In genomic region chr1:207883660-207884245, GRCh38 we compare ENCODE assay signal across 9 cellular contexts. TPM values are rescaled to one million over a fixed set of nuclear protein-coding genes. Genes with fewer than 3 reads are reported as not detected.
DNase-seq lines count a peak whose midpoint lies in the region; ATAC-seq, FAIRE-seq and TF ChIP-seq lines count a peak whose summit lies in the region.
"Had no signal": no experiment of that assay in that cellular context is flagged by ENCODE, and none has a peak within 500 bp of the region (broad histone marks: within the 10 kb centered on the region; RNA-seq: fewer than 3 reads in every experiment).

No MANE protein-coding gene starts in this region.

- peak overlapping the region; percentile 71 for H3K4me3 Mint-ChIP-seq in activated CD8-positive, alpha-beta memory T cell treated with anti-CD3 and anti-CD28 coated beads, Interleukin-2, amount 10 ng/mL, durations not matched to agents 7 days and 5 days
- H3K4me3 Mint-ChIP-seq in IgD-negative memory B cell: peak overlapping the region; percentile 34 to 92 (median 86)
- peak overlapping the region; percentile 80 for H3K4me3 Mint-ChIP-seq in activated naive CD8-positive, alpha-beta T cell treated with anti-CD3 and anti-CD28 coated beads, Interleukin-2, amount 50 U/mL, for 24 hours
- peak overlapping the region; percentile 78 to 87 for H3K4me3 Mint-ChIP-seq in stimulated activated naive B cell treated with anti-CD40 and anti-IgM and Interleukin-4, amounts not matched to agents 10 μg/mL and 1 μg/mL and 100 μg/mL, for 72 hours

- no peak for DNase-seq in activated CD8-positive, alpha-beta memory T cell treated with anti-CD3 and anti-CD28 coated beads, Interleukin-2, amount 10 ng/mL, durations not matched to agents 7 days and 5 days
- DNase-seq in activated CD8-positive, alpha-beta memory T cell treated with anti-CD3 and anti-CD28 coated beads, Interleukin-2, amount 50 U/mL, for 4 hours: no peak
- no peak for DNase-seq in activated naive CD8-positive, alpha-beta T cell treated with anti-CD3 and anti-CD28 coated beads, Interleukin-2, amount 50 U/mL, for 24 hours
- no peak for DNase-seq in stimulated activated naive B cell treated with anti-CD40 and anti-IgM and Interleukin-4, amounts not matched to agents 10 μg/mL and 1 μg/mL and 100 μg/mL, for 72 hours
- DNase-seq in epidermal melanocyte (ENCODE audit: insufficient read length, low spot score) (no peak), GM13977 (ENCODE audit: low spot score) (no peak), GM19239 (ENCODE audit: insufficient read length, low spot score) (no peak)

- peak; percentile 18 for ATAC-seq in activated CD8-positive, alpha-beta memory T cell treated with anti-CD3 and anti-CD28 coated beads, Interleukin-2, amount 10 ng/mL, durations not matched to agents 7 days and 5 days
- ATAC-seq in activated naive CD8-positive, alpha-beta T cell treated with anti-CD3 and anti-CD28 coated beads, Interleukin-2, amount 50 U/mL, for 24 hours: no peak
- ATAC-seq in stimulated activated naive B cell treated with anti-CD40 and anti-IgM and Interleukin-4, amounts not matched to agents 10 μg/mL and 1 μg/mL and 100 μg/mL, for 72 hours (replicated peaks): no peak

- peak overlapping the region; percentile 97 for H3K27ac Mint-ChIP-seq in activated CD8-positive, alpha-beta memory T cell treated with anti-CD3 and anti-CD28 coated beads, Interleukin-2, amount 10 ng/mL, durations not matched to agents 7 days and 5 days
- peak overlapping the region in 2 of 3 donors; percentile 90 for H3K27ac Mint-ChIP-seq in IgD-negative memory B cell
- H3K27ac Mint-ChIP-seq in activated naive CD8-positive, alpha-beta T cell treated with anti-CD3 and anti-CD28 coated beads, Interleukin-2, amount 50 U/mL, for 24 hours: peak overlapping the region; percentile 85
- peak overlapping the region; percentile 20 for H3K27ac Mint-ChIP-seq in stimulated activated naive B cell treated with anti-CD40 and anti-IgM and Interleukin-4, amounts not matched to agents 10 μg/mL and 1 μg/mL and 100 μg/mL, for 72 hours

- in situ Hi-C loops in GM13977 (cut with MboI; ENCODE audit: low pct_unique_long_range_greater_than_20kb, low sequenced_read_pairs, unreplicated experiment): loop anchor here (10.0 kb wide), 1 partner anchor 81 kb away; no protein-coding TSS in a partner anchor

- peaks cover 3% of the 10 kb centered on the region for H3K27me3 Mint-ChIP-seq in activated CD8-positive, alpha-beta memory T cell treated with anti-CD3 and anti-CD28 coated beads, Interleukin-2, amount 10 ng/mL, durations not matched to agents 7 days and 5 days
- peaks cover 13% of the 10 kb centered on the region for H3K27me3 Mint-ChIP-seq in IgD-negative memory B cell
- H3K27me3 Mint-ChIP-seq in activated naive CD8-positive, alpha-beta T cell treated with anti-CD3 and anti-CD28 coated beads, Interleukin-2, amount 50 U/mL, for 24 hours: peaks cover 2% of the 10 kb centered on the region
- H3K27me3 Mint-ChIP-seq in stimulated activated naive B cell treated with anti-CD40 and anti-IgM and Interleukin-4, amounts not matched to agents 10 μg/mL and 1 μg/mL and 100 μg/mL, for 72 hours: peaks cover 0 to 11% of the 10 kb centered on the region in 2 donors

- no peak for TF ChIP-seq CTCF in GM13977 (IDR thresholded peaks at IDR 0.05; ENCODE audit: extremely low read depth, insufficient read depth, missing control alignments)

- no peaks in the 10 kb centered on the region for H3K9me3 Mint-ChIP-seq in activated CD8-positive, alpha-beta memory T cell treated with anti-CD3 and anti-CD28 coated beads, Interleukin-2, amount 10 ng/mL, durations not matched to agents 7 days and 5 days (ENCODE audit: low read depth)
- no peaks in the 10 kb centered on the region for H3K9me3 Mint-ChIP-seq in IgD-negative memory B cell
- no peaks in the 10 kb centered on the region for H3K9me3 Mint-ChIP-seq in activated naive CD8-positive, alpha-beta T cell treated with anti-CD3 and anti-CD28 coated beads, Interleukin-2, amount 50 U/mL, for 24 hours
- H3K9me3 Mint-ChIP-seq in stimulated activated naive B cell treated with anti-CD40 and anti-IgM and Interleukin-4, amounts not matched to agents 10 μg/mL and 1 μg/mL and 100 μg/mL, for 72 hours: no peaks in the 10 kb centered on the region

- no peaks in the 10 kb centered on the region for H3K36me3 Mint-ChIP-seq in activated CD8-positive, alpha-beta memory T cell treated with anti-CD3 and anti-CD28 coated beads, Interleukin-2, amount 10 ng/mL, durations not matched to agents 7 days and 5 days
- H3K36me3 Mint-ChIP-seq in IgD-negative memory B cell: no peaks in the 10 kb centered on the region
- no peaks in the 10 kb centered on the region for H3K36me3 Mint-ChIP-seq in activated naive CD8-positive, alpha-beta T cell treated with anti-CD3 and anti-CD28 coated beads, Interleukin-2, amount 50 U/mL, for 24 hours (ENCODE audit: low read depth)
- H3K36me3 Mint-ChIP-seq in stimulated activated naive B cell treated with anti-CD40 and anti-IgM and Interleukin-4, amounts not matched to agents 10 μg/mL and 1 μg/mL and 100 μg/mL, for 72 hours: no peaks in the 10 kb centered on the region

- no peak for FAIRE-seq in GM19239 (lab: Jason Lieb, UNC)
- FAIRE-seq: keratinocyte had no signal

- CTCF ChIA-PET in activated CD8-positive, alpha-beta memory T cell treated with anti-CD3 and anti-CD28 coated beads, Interleukin-2, amount 10 ng/mL, durations not matched to agents 7 days and 5 days (lab: Charles Lee): interaction anchor here (1.2 to 9.2 kb wide), 16 partner anchors 13 to 359 kb away, joined by 3 to 284 read pairs (median 10); no protein-coding TSS in a partner anchor

- peaks cover 43% of the 10 kb centered on the region for H3K4me1 Mint-ChIP-seq in activated CD8-positive, alpha-beta memory T cell treated with anti-CD3 and anti-CD28 coated beads, Interleukin-2, amount 10 ng/mL, durations not matched to agents 7 days and 5 days
- H3K4me1 Mint-ChIP-seq in IgD-negative memory B cell: peaks cover 11 to 22% (median 18%) of the 10 kb centered on the region in 3 donors
- H3K4me1 Mint-ChIP-seq in activated naive CD8-positive, alpha-beta T cell treated with anti-CD3 and anti-CD28 coated beads, Interleukin-2, amount 50 U/mL, for 24 hours: peaks cover 39% of the 10 kb centered on the region
- peaks cover 21 to 29% of the 10 kb centered on the region in 2 donors for H3K4me1 Mint-ChIP-seq in stimulated activated naive B cell treated with anti-CD40 and anti-IgM and Interleukin-4, amounts not matched to agents 10 μg/mL and 1 μg/mL and 100 μg/mL, for 72 hours

RNA-seq across cellular contexts. Expression of gene CD34, which starts 27.2 kb away (rescaled TPM):
- total RNA-seq in activated CD8-positive, alpha-beta memory T cell treated with anti-CD3 and anti-CD28 coated beads, Interleukin-2, amount 10 ng/mL, durations not matched to agents 7 days and 5 days: under 1 TPM; 0.02 to 0.06 TPM
- polyA plus RNA-seq in IgD-negative memory B cell: not detected

Comparison
In these comparisons a context has a peak if more than half of its experiments do, and no peak if none do; other contexts are left out.
1. H3K27ac Mint-ChIP-seq: peak in every context shown above with its lines; median percentile 97 in activated CD8-positive, alpha-beta memory T cell treated with anti-CD3 and anti-CD28 coated beads, Interleukin-2, amount 10 ng/mL, durations not matched to agents 7 days and 5 days; 90 in IgD-negative memory B cell; 85 in activated naive CD8-positive, alpha-beta T cell treated with anti-CD3 and anti-CD28 coated beads, Interleukin-2, amount 50 U/mL, for 24 hours; 20 in stimulated activated naive B cell treated with anti-CD40 and anti-IgM and Interleukin-4, amounts not matched to agents 10 μg/mL and 1 μg/mL and 100 μg/mL, for 72 hours.